Comparison of ENCODE assay signal across 8 cellular contexts in genomic region chr19:18251587-18252369, GRCh38. TPM values are rescaled to one million over a fixed set of nuclear protein-coding genes. Genes with fewer than 3 reads are reported as not detected.
DNase-seq lines count a peak whose midpoint lies in the region; ATAC-seq and TF ChIP-seq lines count a peak whose summit lies in the region.

No MANE protein-coding gene starts in this region.

- H3K27ac ChIP-seq in adrenal gland (no peak overlapping the region), right cardiac atrium (ENCODE audit: low read length) (no peak overlapping the region)

- ATAC-seq in right cardiac atrium (peak; percentile 62 to 66), sciatic nerve (peak; percentile 74), GM21381 (IDR thresholded peaks at IDR 0.05; ENCODE audit: unreplicated experiment) (no peak), HG02798 (IDR thresholded peaks at IDR 0.05; ENCODE audit: poor library complexity, unreplicated experiment) (no peak)

- H3K9me3 ChIP-seq in adrenal gland (replicated peaks in 1 of 3) (no peaks in the 10 kb centered on the region), right cardiac atrium (ENCODE audit: control insufficient read depth, low read length) (no peaks in the 10 kb centered on the region)

- H3K27me3 ChIP-seq in adrenal gland (no peaks in the 10 kb centered on the region), right cardiac atrium (ENCODE audit: control insufficient read depth, insufficient read depth) (no peaks in the 10 kb centered on the region)

- peak; percentile 93 to 98 (median 95) for TF ChIP-seq CTCF in adrenal gland (IDR thresholded peaks at IDR 0.05)

- H3K36me3 ChIP-seq in adrenal gland (replicated peaks in 1 of 2), result no peaks in the 10 kb centered on the region

- H3K4me3 ChIP-seq in adrenal gland (no peak overlapping the region), right cardiac atrium (ENCODE audit: low read length) (no peak overlapping the region)

- intact Hi-C loops in adrenal gland (cut with DNase I), result loop anchor here (5.0 kb wide), 2 partner anchors 39 to 139 kb away; no protein-coding TSS in a partner anchor
- intact Hi-C loops in right cardiac atrium (cut with DNase I), result loop anchor here in 3 of 4 donors (2.0 to 5.0 kb wide), 4 partner anchors 39 to 139 kb away; no protein-coding TSS in a partner anchor
- intact Hi-C loops in sciatic nerve (cut with DNase I), result no loop called here

- TF ChIP-seq POLR2A in adrenal gland (IDR thresholded peaks at IDR 0.05), result no peak

- WGBS in adrenal gland, 4 donors, result 13 to 23% (median 19%) methylated on average over 14 to 23 of the region's 23 CpGs
- 19% methylated on average over 23 of the region's 23 CpGs for WGBS in right cardiac atrium

- no peaks in the 10 kb centered on the region for H3K4me1 ChIP-seq in adrenal gland (replicated peaks in 1 of 2)
- no peaks in the 10 kb centered on the region for H3K4me1 ChIP-seq in right cardiac atrium (ENCODE audit: control insufficient read depth, insufficient read depth, low read length)

- DNase-seq in GDM1 (lab: John Stamatoyannopoulos, UW), result peak; percentile 52
- DNase-seq in NCI-H1092 (lab: John Stamatoyannopoulos, UW), result peak; percentile 24
- DNase-seq in T follicular helper cell (ENCODE audit: low read depth), result peak; percentile 69
- peak; percentile 55 to 89 (median 74) for DNase-seq in adrenal gland
- peak; percentile 66 to 83 (median 83) for DNase-seq in right cardiac atrium
- DNase-seq in sciatic nerve (ENCODE audit: low spot score), result peak; percentile 87

RNA-seq across cellular contexts. Expression of gene IQCN, which starts 22.5 kb away (rescaled TPM):
- total RNA-seq in adrenal gland, result 1 to 10 TPM in 7 of 8 donors, under 1 TPM in 1; 0.30 to 5.4 (median 2.4) TPM
- polyA plus RNA-seq in adrenal gland, result 10 to 100 TPM in 1 of 3 donors, 1 to 10 TPM in 1, under 1 TPM in 1; 0.59 to 45.2 (median 6.0) TPM
- total RNA-seq in right cardiac atrium, result 1 to 10 TPM in 2 of 4 donors, under 1 TPM in 2; 0.65 to 1.4 (median 1.1) TPM
- polyA plus RNA-seq in right cardiac atrium, result 5.3 TPM
- total RNA-seq in sciatic nerve, result 12.7 TPM

RNA-seq across cellular contexts. Expression of gene PDE4C, which starts 25.5 kb away (rescaled TPM):
- total RNA-seq in adrenal gland (1 to 10 TPM in 2 of 8 donors, under 1 TPM in 6; 0.11 to 1.7 (median 0.42) TPM), right cardiac atrium (1 to 10 TPM in 2 of 4 donors, under 1 TPM in 2; 0.47 to 1.6 (median 0.97) TPM), sciatic nerve (2.1 TPM)
- polyA plus RNA-seq in adrenal gland (1 to 10 TPM in 1 of 3 donors, under 1 TPM in 1, not detected in 1; 0.77 to 2.4 TPM), right cardiac atrium (2.8 TPM)

RNA-seq across cellular contexts. Expression of gene JUND, which starts 29.6 kb away (rescaled TPM):
- total RNA-seq in adrenal gland (100 to 1,000 TPM; 181 to 533 (median 361) TPM), right cardiac atrium (100 to 1,000 TPM; 117 to 229 (median 122) TPM), sciatic nerve (298 TPM)
- polyA plus RNA-seq in adrenal gland (100 to 1,000 TPM in 2 of 3 donors, 10 to 100 TPM in 1; 35.9 to 226 (median 104) TPM), right cardiac atrium (233 TPM)

RNA-seq across cellular contexts. Expression of gene RAB3A, which starts 47.9 kb away (rescaled TPM):
- 10 to 100 TPM in 3 of 8 donors, 1 to 10 TPM in 5; 2.3 to 32.3 (median 6.9) TPM for total RNA-seq in adrenal gland
- polyA plus RNA-seq in adrenal gland, result 10 to 100 TPM in 1 of 3 donors, 1 to 10 TPM in 2; 4.0 to 16.6 (median 5.8) TPM
- 10 to 100 TPM; 23.1 to 41.5 (median 29.5) TPM for total RNA-seq in right cardiac atrium
- polyA plus RNA-seq in right cardiac atrium, result 29.1 TPM
- 2.9 TPM for total RNA-seq in sciatic nerve

RNA-seq across cellular contexts. Expression of gene MPV17L2, which starts 58.8 kb away (rescaled TPM):
- 10 to 100 TPM; 10.3 to 47.4 (median 24.0) TPM for total RNA-seq in adrenal gland
- 10 to 100 TPM; 21.1 to 41.4 (median 40.8) TPM for polyA plus RNA-seq in adrenal gland
- 10 to 100 TPM in 2 of 4 donors, 1 to 10 TPM in 2; 8.0 to 12.0 (median 10.0) TPM for total RNA-seq in right cardiac atrium
- 19.5 TPM for polyA plus RNA-seq in right cardiac atrium
- total RNA-seq in sciatic nerve, result 9.2 TPM

Comparison
In these comparisons a context has a peak if more than half of its experiments do, and no peak if none do; other contexts are left out.
1. DNase-seq: peak in every context shown above with its lines; median percentile 87 in sciatic nerve; 83 in right cardiac atrium; 74 in adrenal gland; 69 in T follicular helper cell; 52 in GDM1; 24 in NCI-H1092.
2. ATAC-seq: peak in right cardiac atrium (2 of 2) and sciatic nerve (single experiment); none in GM21381 (single experiment) and HG02798 (single experiment).